In genomic region chr17:7857724-7858486, GRCh38 we compare ENCODE assay signal across 8 cellular contexts. TPM values are rescaled to one million over a fixed set of nuclear protein-coding genes. Genes with fewer than 3 reads are reported as not detected.
A peak's percentile ranks its signal among the peaks of the same experiment; 100 is the strongest.
DNase-seq lines count a peak whose midpoint lies in the region; ATAC-seq and TF ChIP-seq lines count a peak whose summit lies in the region.

A gene with protein sequence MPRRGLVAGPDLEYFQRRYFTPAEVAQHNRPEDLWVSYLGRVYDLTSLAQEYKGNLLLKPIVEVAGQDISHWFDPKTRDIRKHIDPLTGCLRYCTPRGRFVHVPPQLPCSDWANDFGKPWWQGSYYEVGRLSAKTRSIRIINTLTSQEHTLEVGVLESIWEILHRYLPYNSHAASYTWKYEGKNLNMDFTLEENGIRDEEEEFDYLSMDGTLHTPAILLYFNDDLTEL (plus strand): TSS chr17:7858003. CDS start chr17:7858135, 132 bp downstream.

- H3K4me3 ChIP-seq in AG10803 (ENCODE audit: low read length) = peak within 1 kb of the TSS; percentile 91

- no peak for TF ChIP-seq CTCF in AG10803 (conservative IDR thresholded peaks at IDR 0.05; ENCODE audit: low read length)

- ATAC-seq in HG03354 (IDR thresholded peaks at IDR 0.05; ENCODE audit: poor library complexity, severe bottlenecking, unreplicated experiment) = peak; percentile 41

- peak; percentile 17 for TF ChIP-seq POLR2A in GM19193 (IDR thresholded peaks at IDR 0.05; ENCODE audit: extremely low read depth, insufficient read depth, insufficient read length)

- peak; percentile 93 for DNase-seq in AG10803 (ENCODE audit: low read depth)
- peak; percentile 93 for DNase-seq in NCI-H69 (lab: John Stamatoyannopoulos, UW)
- peak; percentile 85 for DNase-seq in activated CD4-positive, alpha-beta T cell treated with anti-CD3 and anti-CD28 coated beads, Interleukin-2, amount 50 U/mL, for 4 hours
- peak; percentile 96 for DNase-seq in ecto neural progenitor cell (ENCODE audit: low spot score)
- peak; percentile 95 to 96 for DNase-seq in lung microvascular endothelial cell (ENCODE audit: low read depth in 2 of 2)
- DNase-seq in stimulated activated CD4-positive, alpha-beta T cell treated with anti-CD3 and anti-CD28 coated beads, TNF-alpha, amount 100 ng/mL, for 4 hours (ENCODE audit: low read depth in 3 of 3) = peak; percentile 75 to 85 (median 81)

RNA-seq across cellular contexts. Expression of the gene that starts here (rescaled TPM):
- total RNA-seq in lung microvascular endothelial cell = 4.6 and 5.6 TPM in 2 replicates

Comparison
In these comparisons a context has a peak if more than half of its experiments do, and no peak if none do; other contexts are left out.
1. Peak in every context shown above with its lines: DNase-seq, ATAC-seq and H3K4me3 ChIP-seq.